Comparison of ENCODE assay signal across 13 cellular contexts in genomic region chr6:72286911-72287311, GRCh38.
A peak's percentile ranks its signal among the peaks of the same experiment; 100 is the strongest.
DNase-seq lines count a peak whose midpoint lies in the region; ATAC-seq and TF ChIP-seq lines count a peak whose summit lies in the region.
"Had no signal": no experiment of that assay in that cellular context is flagged by ENCODE, and none has a peak within 500 bp of the region (broad histone marks: within the 10 kb centered on the region; RNA-seq: fewer than 3 reads in every experiment).

No MANE protein-coding gene starts in this region.

- H3K27me3 ChIP-seq in IMR-90 (ENCODE audit: control insufficient read depth, insufficient read depth, low read length), result no peaks in the 10 kb centered on the region

- DNase-seq in AG08395 (ENCODE audit: low spot score), result peak; percentile 30
- peak; percentile 75 for DNase-seq in IMR-90
- DNase-seq in cardiac fibroblast (ENCODE audit: low read depth in 2 of 2), result peak; percentile 56 to 68
- peak; percentile 28 to 58 for DNase-seq in lung microvascular endothelial cell (ENCODE audit: low read depth in 2 of 2)
- no peak for DNase-seq in HT-29 (ENCODE audit: low spot score)
- no peak for DNase-seq in erythroblast (lab: John Stamatoyannopoulos, UW)
- DNase-seq: activated CD8-positive, alpha-beta memory T cell treated with anti-CD3 and anti-CD28 coated beads, Interleukin-2, amount 10 ng/mL, durations not matched to agents 7 days and 5 days; effector memory CD8-positive, alpha-beta T cell; NCI-H1694 treated with DMSO at 0.1 percent for 48 hours; stimulated activated naive CD8-positive, alpha-beta T cell treated with anti-CD3 and anti-CD28 coated beads, Interleukin-15, Interleukin-2, amounts not matched to agents 100 U/mL and 50 U/mL, for 24 hours had no signal

- no peak overlapping the region for H3K27ac ChIP-seq in IMR-90 (ENCODE audit: insufficient read depth, low read length)
- H3K27ac ChIP-seq: KMS-11 had no signal

- no peak overlapping the region for H3K4me2 ChIP-seq in IMR-90 (ENCODE audit: low read depth, low read length)
- H3K4me2 ChIP-seq: KMS-11 had no signal

- in situ Hi-C loops in IMR-90 (cut with MboI; ENCODE audit: low sequenced_read_pairs), result no loop called here

- peak; percentile 91 for ATAC-seq in IMR-90 (ENCODE audit: low read depth)
- ATAC-seq in HG03025 (IDR thresholded peaks at IDR 0.05; ENCODE audit: low FRiP score, unreplicated experiment), result no peak
- no peak for ATAC-seq in GM21526 (IDR thresholded peaks at IDR 0.05; ENCODE audit: low FRiP score, unreplicated experiment)
- ATAC-seq: activated CD8-positive, alpha-beta memory T cell treated with anti-CD3 and anti-CD28 coated beads, Interleukin-2, amount 10 ng/mL, durations not matched to agents 7 days and 5 days; effector memory CD8-positive, alpha-beta T cell; stimulated activated naive CD8-positive, alpha-beta T cell treated with anti-CD3 and anti-CD28 coated beads, Interleukin-15, Interleukin-2, amounts not matched to agents 100 U/mL and 50 U/mL, for 24 hours had no signal

- H4K8ac ChIP-seq in IMR-90 (ENCODE audit: low read depth in 2 of 2, low read length in 2 of 2), result no peak overlapping the region; a peak in 1 of 4 replicates

- H2AFZ ChIP-seq in IMR-90 (replicated peaks; ENCODE audit: low read length, poor library complexity), result no peak overlapping the region

- no peaks in the 10 kb centered on the region for H3K9me3 ChIP-seq in IMR-90 (ENCODE audit: control insufficient read depth, insufficient read depth, low read length)

- intact Hi-C loops in IMR-90 (cut with micrococcal nuclease), result no loop called here

- H2BK120ac ChIP-seq in IMR-90 (ENCODE audit: low read depth, low read length), result no peak overlapping the region

- H2BK5ac ChIP-seq in IMR-90 (ENCODE audit: low read depth, low read length, poor library complexity, severe bottlenecking), result no peak overlapping the region

- no peak overlapping the region for H3K14ac ChIP-seq in IMR-90 (replicated peaks; ENCODE audit: low read depth, low read length)

- H2BK15ac ChIP-seq in IMR-90 (ENCODE audit: low read depth, low read length), result no peak overlapping the region

- no peaks in the 10 kb centered on the region for H3K9me1 ChIP-seq in IMR-90 (ENCODE audit: insufficient read depth, low read length)

- no peak overlapping the region; the same call in 1 of the 2 replicates for H3K18ac ChIP-seq in IMR-90 (ENCODE audit: low read depth, low read length)

- no TSS peak for BruUV-seq in IMR-90 (replicated peaks; lab: Mats Ljungman, UMichigan)

- TF ChIP-seq POLR2A in IMR-90 (IDR thresholded peaks at IDR 0.05; ENCODE audit: low read depth, low read length) (no peak), erythroblast (IDR thresholded peaks at IDR 0.05; ENCODE audit: low read length) (no peak)

- POLR2A ChIA-PET in IMR-90 (lab: Charles Lee; ENCODE audit: unreplicated experiment), result interaction anchor here (0.7 kb wide), 1 partner anchor 756 kb away, joined by 3 read pairs; no protein-coding TSS in a partner anchor

- no peak overlapping the region for H2BK20ac ChIP-seq in IMR-90 (ENCODE audit: low read depth, low read length)

- no CpG with 5 or more reads among the region's 1 CpG for WGBS in IMR-90 (ENCODE audit: extremely low coverage in 2 of 2, insufficient read length in 1 of 2), 2 experiments

- no peaks in the 10 kb centered on the region for H3K4me1 ChIP-seq in IMR-90 (ENCODE audit: control insufficient read depth, insufficient read depth, low read length)

- no peak overlapping the region for H3K9ac ChIP-seq in IMR-90 (ENCODE audit: low read depth, low read length)
- H3K9ac ChIP-seq: KMS-11 had no signal

- H2AK5ac ChIP-seq in IMR-90 (ENCODE audit: low read depth, low read length), result no peak overlapping the region

- no peaks in the 10 kb centered on the region for H3K79me1 ChIP-seq in IMR-90 (ENCODE audit: low read depth in 1 of 2, low read length in 2 of 2)

- H3K56ac ChIP-seq in IMR-90 (ENCODE audit: extremely low read depth, insufficient read depth, low read length), result no peak overlapping the region

- H3K4ac ChIP-seq in IMR-90 (ENCODE audit: low read depth, low read length), result no peak overlapping the region

- no peaks in the 10 kb centered on the region for H4K20me1 ChIP-seq in IMR-90 (ENCODE audit: insufficient read depth, low read length)

- dilution Hi-C loops in IMR-90 (cut with HindIII; ENCODE audit: low sequenced_read_pairs, unreplicated experiment), result no loop called here

- no peak for TF ChIP-seq RAD21 in IMR-90 (IDR thresholded peaks at IDR 0.05; ENCODE audit: low read length)

- no peaks in the 10 kb centered on the region for H3K36me3 ChIP-seq in IMR-90 (ENCODE audit: control insufficient read depth, insufficient read depth, low read length)

- TF ChIP-seq CTCF in IMR-90 (conservative IDR thresholded peaks at IDR 0.05; ENCODE audit: low read depth, low read length) (no peak), cardiac fibroblast (IDR thresholded peaks at IDR 0.05; ENCODE audit: low read depth, low read length) (no peak)

- no peak overlapping the region for H2AK9ac ChIP-seq in IMR-90 (replicated peaks; ENCODE audit: low read depth, low read length, poor library complexity)

- no peak overlapping the region for H4K91ac ChIP-seq in IMR-90 (ENCODE audit: insufficient read depth, low read depth, low read length)

- H3K4me3 ChIP-seq in IMR-90 (ENCODE audit: insufficient read depth, low read depth, low read length) (no peak overlapping the region), cardiac fibroblast (replicated peaks in 1 of 2; ENCODE audit: low read depth in 2 of 2, low read length in 2 of 2) (no peak overlapping the region)

- no peak overlapping the region for H4K5ac ChIP-seq in IMR-90 (ENCODE audit: low read depth, low read length)

- CTCF ChIA-PET in IMR-90 (lab: Yijun Ruan, JAX), result no interaction called here

- no peak overlapping the region for H3K23ac ChIP-seq in IMR-90 (ENCODE audit: low read depth, low read length)

TF ChIP-seq in IMR-90, 13 proteins besides CTCF, POLR2A, EP300 and RAD21:
- TF ChIP-seq NFE2L2 (IDR thresholded peaks at IDR 0.05; ENCODE audit: low read depth, low read length), result no peak
- TF ChIP-seq MAFK (IDR thresholded peaks at IDR 0.05; ENCODE audit: low read depth, low read length), result peak; percentile 99
- TF ChIP-seq CHD1 (IDR thresholded peaks at IDR 0.05; ENCODE audit: low read depth, low read length), result no peak
- peak; percentile 74 for TF ChIP-seq CEBPB (IDR thresholded peaks at IDR 0.05; ENCODE audit: low read depth, low read length)

Comparison
In these comparisons a context has a peak if more than half of its experiments do, and no peak if none do; other contexts are left out.
1. DNase-seq: peak in AG08395 (single experiment), IMR-90 (single experiment), cardiac fibroblast (2 of 2) and lung microvascular endothelial cell (2 of 2); none in HT-29 (single experiment) and erythroblast (0 of 2).